In the genomic region with DNA sequence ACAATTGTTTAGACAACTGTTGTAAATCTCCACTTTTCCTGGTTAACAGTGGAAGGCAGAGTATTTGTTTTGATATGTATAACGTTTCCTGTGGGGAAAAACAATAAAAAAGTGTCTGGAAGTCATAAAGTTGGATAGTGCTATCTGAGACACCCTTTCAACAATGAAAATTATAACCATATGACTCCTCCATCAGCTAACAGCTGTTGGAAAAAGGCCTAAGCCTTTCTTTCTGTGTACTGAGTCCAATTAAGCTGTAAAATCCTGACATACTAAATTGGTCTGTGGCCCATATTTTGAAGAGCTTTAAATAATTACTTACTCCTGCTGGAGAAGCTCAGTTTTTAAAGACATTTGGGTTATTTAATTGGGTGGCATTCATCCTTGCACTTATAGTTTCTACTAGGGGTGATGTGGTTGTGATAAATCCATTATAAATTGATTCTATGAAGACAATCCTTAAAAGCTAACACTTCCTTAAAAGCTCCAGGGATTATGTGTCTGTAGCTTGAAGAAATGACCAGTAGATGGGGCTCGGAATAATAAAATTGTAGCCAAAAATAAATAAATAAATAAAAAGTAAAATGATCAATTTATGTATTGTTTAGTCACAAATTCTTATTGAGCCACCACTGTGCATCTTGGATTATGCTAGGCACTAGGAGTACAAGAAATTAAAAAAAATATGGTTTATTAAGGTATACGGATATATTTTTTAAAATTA, we compare ENCODE assay signal across 16 cellular contexts.
DNase-seq lines count a peak whose midpoint lies in the region; ATAC-seq and TF ChIP-seq lines count a peak whose summit lies in the region.
"Had no signal": no experiment of that assay in that cellular context is flagged by ENCODE, and none has a peak within 500 bp of the region (broad histone marks: within the 10 kb centered on the region; RNA-seq: fewer than 3 reads in every experiment).

No MANE protein-coding gene starts in this region.

- DNase-seq in NCI-H1092 treated with DMSO at 0.1 percent for 48 hours (lab: John Stamatoyannopoulos, UW): peak; percentile 61
- peak; percentile 28 for DNase-seq in NCI-H446 treated with DMSO at 0.1 percent for 48 hours (lab: John Stamatoyannopoulos, UW)
- DNase-seq in WERI-Rb-1: no peak
- DNase-seq in smooth muscle cell (lab: John Stamatoyannopoulos, UW; ENCODE audit: unreplicated experiment): no peak
- no peak for DNase-seq in hepatic stellate cell (ENCODE audit: low spot score)
- DNase-seq in natural killer cell treated with Interleukin-12 subunit alpha and Interleukin-12 subunit beta and Interleukin-15 and Interleukin-18, amount 100 ng/mL, for 72 hours (ENCODE audit: low spot score): no peak
- no peak for DNase-seq in activated CD8-positive, alpha-beta memory T cell treated with anti-CD3 and anti-CD28 coated beads for 24 hours
- DNase-seq in activated CD4-positive, alpha-beta T cell treated with anti-CD3 and anti-CD28 coated beads, Interleukin-2, amount 50 U/mL, for 48 hours: no peak
- DNase-seq: activated CD8-positive, alpha-beta T cell treated with anti-CD3 and anti-CD28 coated beads, Interleukin-2, amount 10 ng/mL, durations not matched to agents 7 days and 5 days; activated effector memory CD4-positive, alpha-beta T cell treated with anti-CD3 and anti-CD28 coated beads, Interleukin-2, amount 50 U/mL, for 16 hours; dermis blood vessel endothelial cell; MV-4-11; sigmoid colon; SJCRH30; upper lobe of left lung had no signal

- H3K9me3 ChIP-seq in WERI-Rb-1 (ENCODE audit: severe bottlenecking): no peaks in the 10 kb centered on the region
- H3K9me3 ChIP-seq in smooth muscle cell (replicated peaks; ENCODE audit: low read depth): no peaks in the 10 kb centered on the region
- H3K9me3 ChIP-seq: sigmoid colon, SJCRH30, upper lobe of left lung had no signal

- no peak overlapping the region for H3K27ac Mint-ChIP-seq in natural killer cell treated with Interleukin-12 subunit alpha and Interleukin-12 subunit beta and Interleukin-15 and Interleukin-18, amount 100 ng/mL, for 72 hours
- H3K27ac Mint-ChIP-seq: activated CD8-positive, alpha-beta T cell treated with anti-CD3 and anti-CD28 coated beads, Interleukin-2, amount 10 ng/mL, durations not matched to agents 7 days and 5 days; stimulated activated effector memory CD8-positive, alpha-beta T cell treated with anti-CD3 and anti-CD28 coated beads, Interleukin-12 subunit alpha, Interleukin-12 subunit beta, amount 100 ng/mL, for 72 hours had no signal

- H2AFZ ChIP-seq in smooth muscle cell (ENCODE audit: low read depth): no peak overlapping the region

- H4K20me1 ChIP-seq in smooth muscle cell (ENCODE audit: low read depth): no peaks in the 10 kb centered on the region

- H3K36me3 Mint-ChIP-seq in natural killer cell treated with Interleukin-12 subunit alpha and Interleukin-12 subunit beta and Interleukin-15 and Interleukin-18, amount 100 ng/mL, for 72 hours: peaks cover 7% of the 10 kb centered on the region
- H3K36me3 Mint-ChIP-seq: stimulated activated effector memory CD8-positive, alpha-beta T cell treated with anti-CD3 and anti-CD28 coated beads, Interleukin-12 subunit alpha, Interleukin-12 subunit beta, amount 100 ng/mL, for 72 hours had no signal

- no peaks in the 10 kb centered on the region for H3K4me1 Mint-ChIP-seq in natural killer cell treated with Interleukin-12 subunit alpha and Interleukin-12 subunit beta and Interleukin-15 and Interleukin-18, amount 100 ng/mL, for 72 hours (ENCODE audit: low read depth in 2 of 2)
- H3K4me1 Mint-ChIP-seq: stimulated activated effector memory CD8-positive, alpha-beta T cell treated with anti-CD3 and anti-CD28 coated beads, Interleukin-12 subunit alpha, Interleukin-12 subunit beta, amount 100 ng/mL, for 72 hours had no signal

- no peak overlapping the region for H3K4me2 ChIP-seq in smooth muscle cell

- no peaks in the 10 kb centered on the region for H3K36me3 ChIP-seq in WERI-Rb-1
- no peaks in the 10 kb centered on the region for H3K36me3 ChIP-seq in smooth muscle cell (ENCODE audit: low read depth)
- H3K36me3 ChIP-seq: sigmoid colon, SJCRH30, upper lobe of left lung had no signal

- TF ChIP-seq CTCF in WERI-Rb-1 (IDR thresholded peaks at IDR 0.05; ENCODE audit: low read depth, low read length) (no peak), smooth muscle cell (IDR thresholded peaks at IDR 0.05; ENCODE audit: borderline replicate concordance, insufficient read depth, poor library complexity, severe bottlenecking) (peak; percentile 35)

- H3K4me3 ChIP-seq in WERI-Rb-1 (ENCODE audit: low read depth, low read length): no peak overlapping the region
- H3K4me3 ChIP-seq in smooth muscle cell: no peak overlapping the region
- H3K4me3 ChIP-seq: sigmoid colon, SJCRH30, upper lobe of left lung had no signal

- H3K27ac ChIP-seq in WERI-Rb-1 (peak overlapping the region; percentile 50), smooth muscle cell (ENCODE audit: low read depth) (no peak overlapping the region)
- H3K27ac ChIP-seq: sigmoid colon, SJCRH30, upper lobe of left lung had no signal

- 61% methylated on average over 3 of the region's 3 CpGs for WGBS in smooth muscle cell (ENCODE audit: low lambda C conversion rate)

- H3K27me3 Mint-ChIP-seq in natural killer cell treated with Interleukin-12 subunit alpha and Interleukin-12 subunit beta and Interleukin-15 and Interleukin-18, amount 100 ng/mL, for 72 hours: no peaks in the 10 kb centered on the region

- H3K4me1 ChIP-seq in smooth muscle cell (ENCODE audit: low read depth): peaks cover 8% of the 10 kb centered on the region
- H3K4me1 ChIP-seq: sigmoid colon, SJCRH30, upper lobe of left lung had no signal

- ATAC-seq in natural killer cell treated with Interleukin-12 subunit alpha and Interleukin-12 subunit beta and Interleukin-15 and Interleukin-18, amount 100 ng/mL, for 72 hours: no peak
- ATAC-seq: activated CD8-positive, alpha-beta T cell treated with anti-CD3 and anti-CD28 coated beads, Interleukin-2, amount 10 ng/mL, durations not matched to agents 7 days and 5 days; stimulated activated effector memory CD8-positive, alpha-beta T cell treated with anti-CD3 and anti-CD28 coated beads, Interleukin-12 subunit alpha, Interleukin-12 subunit beta, amount 100 ng/mL, for 72 hours had no signal

- no peaks in the 10 kb centered on the region for H3F3A ChIP-seq in smooth muscle cell (ENCODE audit: low read depth)

- H3K27me3 ChIP-seq in WERI-Rb-1 (ENCODE audit: insufficient read depth, low read depth, severe bottlenecking): no peaks in the 10 kb centered on the region
- H3K27me3 ChIP-seq in smooth muscle cell (ENCODE audit: low read depth): no peaks in the 10 kb centered on the region
- H3K27me3 ChIP-seq: sigmoid colon, SJCRH30, upper lobe of left lung had no signal

- H3K9me3 Mint-ChIP-seq in natural killer cell treated with Interleukin-12 subunit alpha and Interleukin-12 subunit beta and Interleukin-15 and Interleukin-18, amount 100 ng/mL, for 72 hours: peaks cover 25% of the 10 kb centered on the region

- H3K79me2 ChIP-seq in smooth muscle cell (ENCODE audit: low read depth): no peaks in the 10 kb centered on the region

- no peak overlapping the region for H3K9ac ChIP-seq in smooth muscle cell (ENCODE audit: low read depth)

- no peak overlapping the region for H3K4me3 Mint-ChIP-seq in natural killer cell treated with Interleukin-12 subunit alpha and Interleukin-12 subunit beta and Interleukin-15 and Interleukin-18, amount 100 ng/mL, for 72 hours
- H3K4me3 Mint-ChIP-seq: activated CD8-positive, alpha-beta T cell treated with anti-CD3 and anti-CD28 coated beads, Interleukin-2, amount 10 ng/mL, durations not matched to agents 7 days and 5 days; stimulated activated effector memory CD8-positive, alpha-beta T cell treated with anti-CD3 and anti-CD28 coated beads, Interleukin-12 subunit alpha, Interleukin-12 subunit beta, amount 100 ng/mL, for 72 hours had no signal

Comparison
In these comparisons a context has a peak if more than half of its experiments do, and no peak if none do; other contexts are left out.
1. DNase-seq: peak in NCI-H1092 treated with DMSO at 0.1 percent for 48 hours (single experiment) and NCI-H446 treated with DMSO at 0.1 percent for 48 hours (single experiment); none in WERI-Rb-1 (single experiment), smooth muscle cell (single experiment), hepatic stellate cell (single experiment), natural killer cell treated with Interleukin-12 subunit alpha and Interleukin-12 subunit beta and Interleukin-15 and Interleukin-18, amount 100 ng/mL, for 72 hours (single experiment), activated CD8-positive, alpha-beta memory T cell treated with anti-CD3 and anti-CD28 coated beads for 24 hours (single experiment) and activated CD4-positive, alpha-beta T cell treated with anti-CD3 and anti-CD28 coated beads, Interleukin-2, amount 50 U/mL, for 48 hours (0 of 2).